In genomic region chr14:90556050-90556477, GRCh38 we compare ENCODE assay signal across 1 cellular context.
TF ChIP-seq lines count a peak whose summit lies in the region.

No MANE protein-coding gene starts in this region.

TF ChIP-seq in H1, 55 proteins besides CTCF, POLR2A, EP300 and RAD21 (continued from another document):
- no peak for TF ChIP-seq SAP30 (IDR thresholded peaks at IDR 0.05; ENCODE audit: insufficient read depth, insufficient replicate concordance, low read length)
- no peak for TF ChIP-seq SRF (IDR thresholded peaks at IDR 0.05; ENCODE audit: low read depth, low read length)
- no peak for TF ChIP-seq HDAC6 (IDR thresholded peaks at IDR 0.05; ENCODE audit: low read depth, low read length)
- TF ChIP-seq HDAC2 (IDR thresholded peaks at IDR 0.05; ENCODE audit: borderline replicate concordance in 1 of 2, low read depth in 2 of 2, low read length in 2 of 2): peak in 1 of 2 experiments; percentile 25; a peak in 1 of 4 replicates
- TF ChIP-seq CEBPB (IDR thresholded peaks at IDR 0.05; ENCODE audit: low read depth, low read length): no peak
- TF ChIP-seq BCL11A (IDR thresholded peaks at IDR 0.05; ENCODE audit: low read depth in 2 of 2, low read length in 2 of 2): no peak
- TF ChIP-seq SIX5 (IDR thresholded peaks at IDR 0.05; ENCODE audit: low read depth, low read length): no peak
- TF ChIP-seq CTBP2 (IDR thresholded peaks at IDR 0.05; ENCODE audit: borderline replicate concordance, insufficient read depth, insufficient read length, low read length): no peak
- TF ChIP-seq EZH2 (IDR thresholded peaks at IDR 0.05; ENCODE audit: low read depth, low read length, severe bottlenecking): no peak
- TF ChIP-seq SP4 (IDR thresholded peaks at IDR 0.05; ENCODE audit: low read length): no peak
- TF ChIP-seq USF2 (IDR thresholded peaks at IDR 0.05; ENCODE audit: low read length): peak; percentile 69
- no peak for TF ChIP-seq ZNF274 (IDR thresholded peaks at IDR 0.05; ENCODE audit: borderline replicate concordance, extremely low read depth, low read length)
- no peak for TF ChIP-seq KDM4A (IDR thresholded peaks at IDR 0.05; ENCODE audit: low read depth, low read length, severe bottlenecking)
- peak; percentile 77 for TF ChIP-seq ASH2L (IDR thresholded peaks at IDR 0.05; ENCODE audit: low read length)
- TF ChIP-seq TAF7 (optimal IDR thresholded peaks at IDR 0.05; ENCODE audit: borderline replicate concordance, low read depth, low read length): no peak
- no peak for TF ChIP-seq TBP (IDR thresholded peaks at IDR 0.05; ENCODE audit: low read depth, low read length)
- TF ChIP-seq SP2 (IDR thresholded peaks at IDR 0.05; ENCODE audit: low read length): no peak
- no peak for TF ChIP-seq YY1 (IDR thresholded peaks at IDR 0.05; ENCODE audit: low read depth, low read length)
- TF ChIP-seq, protein P1, sequence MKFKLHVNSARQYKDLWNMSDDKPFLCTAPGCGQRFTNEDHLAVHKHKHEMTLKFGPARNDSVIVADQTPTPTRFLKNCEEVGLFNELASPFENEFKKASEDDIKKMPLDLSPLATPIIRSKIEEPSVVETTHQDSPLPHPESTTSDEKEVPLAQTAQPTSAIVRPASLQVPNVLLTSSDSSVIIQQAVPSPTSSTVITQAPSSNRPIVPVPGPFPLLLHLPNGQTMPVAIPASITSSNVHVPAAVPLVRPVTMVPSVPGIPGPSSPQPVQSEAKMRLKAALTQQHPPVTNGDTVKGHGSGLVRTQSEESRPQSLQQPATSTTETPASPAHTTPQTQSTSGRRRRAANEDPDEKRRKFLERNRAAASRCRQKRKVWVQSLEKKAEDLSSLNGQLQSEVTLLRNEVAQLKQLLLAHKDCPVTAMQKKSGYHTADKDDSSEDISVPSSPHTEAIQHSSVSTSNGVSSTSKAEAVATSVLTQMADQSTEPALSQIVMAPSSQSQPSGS (IDR thresholded peaks at IDR 0.05; ENCODE audit: low read length): no peak
TF ChIP-seq in H1: peak in this region for 10.
